Comparison of ENCODE assay signal across 21 cellular contexts in the genomic region with DNA sequence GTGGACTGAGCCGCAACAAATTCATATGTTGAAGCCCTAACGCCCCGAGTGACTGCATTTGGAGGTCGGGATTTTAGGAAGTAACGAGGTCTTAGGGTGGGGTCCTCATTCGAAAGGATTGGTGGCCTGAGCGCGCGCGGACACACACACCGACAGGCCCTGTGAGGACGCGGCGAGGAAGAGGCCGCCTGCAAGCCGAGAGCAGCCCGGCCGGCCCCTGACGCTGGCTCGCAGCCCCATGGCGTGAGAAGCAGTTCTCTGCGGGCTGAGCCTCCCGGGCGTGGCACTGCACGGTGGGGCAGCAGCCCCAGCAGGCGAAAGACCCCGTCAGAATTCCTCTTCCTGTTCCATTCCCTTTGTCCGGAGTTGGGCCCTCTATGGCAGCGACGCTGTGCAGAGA.
"Had no signal": no experiment of that assay in that cellular context is flagged by ENCODE, and none has a peak within 500 bp of the region (broad histone marks: within the 10 kb centered on the region; RNA-seq: fewer than 3 reads in every experiment).

No MANE protein-coding gene starts in this region.

- ATAC-seq: activated CD4-positive, alpha-beta T cell treated with anti-CD3 and anti-CD28 coated beads for 36 hours; gastrocnemius medialis; left lobe of liver; naive thymus-derived CD4-positive, alpha-beta T cell; T-helper 17 cell had no signal

- H3K9me3 Mint-ChIP-seq: activated B cell treated with CpG ODN at 0.5 μM for 24 hours; activated naive CD4-positive, alpha-beta T cell treated with anti-CD3 and anti-CD28 coated beads, Interleukin-2, amount 50 U/mL, for 24 hours; activated T-helper 1 cell treated with anti-CD3 and anti-CD28 coated beads, Interleukin-12 subunit alpha, Interleukin-12 subunit beta, Interleukin-2, Interleukin-4 antibody, amounts not matched to agents 30 ng/mL and 10 ng/mL and 1 ng/mL, durations not matched to agents 14 hours and 24 hours and 36 hours; brain had no signal

- H3K27me3 ChIP-seq: esophagus squamous epithelium, gastrocnemius medialis, thyroid gland had no signal

- H3K4me3 ChIP-seq: esophagus squamous epithelium, gastrocnemius medialis, lung, thyroid gland had no signal

- H3K27ac Mint-ChIP-seq: activated B cell treated with CpG ODN at 0.5 μM for 24 hours; activated CD4-positive, alpha-beta T cell treated with anti-CD3 and anti-CD28 coated beads for 36 hours; activated naive CD4-positive, alpha-beta T cell treated with anti-CD3 and anti-CD28 coated beads, Interleukin-2, amount 50 U/mL, for 24 hours; activated T-helper 1 cell treated with anti-CD3 and anti-CD28 coated beads, Interleukin-12 subunit alpha, Interleukin-12 subunit beta, Interleukin-2, Interleukin-4 antibody, amounts not matched to agents 30 ng/mL and 10 ng/mL and 1 ng/mL, durations not matched to agents 14 hours and 24 hours and 36 hours; brain; naive thymus-derived CD4-positive, alpha-beta T cell; progenitor cell of endocrine pancreas; T-helper 17 cell had no signal

- H3K36me3 ChIP-seq: esophagus squamous epithelium, gastrocnemius medialis, thyroid gland had no signal

- H3K4me1 ChIP-seq: gastrocnemius medialis, thyroid gland had no signal

- H3K36me3 Mint-ChIP-seq: brain had no signal

- H3K9me3 ChIP-seq: gastrocnemius medialis, thyroid gland had no signal

- H3K27ac ChIP-seq: gastrocnemius medialis, thyroid gland had no signal

- DNase-seq: activated B cell treated with CpG ODN at 0.5 μM for 24 hours; activated CD4-positive, alpha-beta T cell treated with anti-CD3 and anti-CD28 coated beads for 36 hours; activated CD4-positive, alpha-beta T cell treated with anti-CD3 and anti-CD28 coated beads, Interleukin-2, amount 50 U/mL, for 48 hours; activated gamma-delta T cell treated with Interleukin-2 at 50 U/mL for 16 hours; anterior cingulate cortex; esophagus squamous epithelium; gastrocnemius medialis; hypothalamus; naive thymus-derived CD4-positive, alpha-beta T cell; stimulated activated CD4-positive, alpha-beta T cell treated with anti-CD3 and anti-CD28 coated beads, Interleukin-4, amount 100 ng/mL, for 24 hours; stimulated activated naive CD4-positive, alpha-beta T cell treated with Interleukin-2 at 50 U/mL for 16 hours; SW 1271; T-helper 17 cell; thyroid gland had no signal

- H3K4me3 Mint-ChIP-seq: activated B cell treated with CpG ODN at 0.5 μM for 24 hours; activated CD4-positive, alpha-beta T cell treated with anti-CD3 and anti-CD28 coated beads for 36 hours; activated naive CD4-positive, alpha-beta T cell treated with anti-CD3 and anti-CD28 coated beads, Interleukin-2, amount 50 U/mL, for 24 hours; activated T-helper 1 cell treated with anti-CD3 and anti-CD28 coated beads, Interleukin-12 subunit alpha, Interleukin-12 subunit beta, Interleukin-2, Interleukin-4 antibody, amounts not matched to agents 30 ng/mL and 10 ng/mL and 1 ng/mL, durations not matched to agents 14 hours and 24 hours and 36 hours; brain; naive thymus-derived CD4-positive, alpha-beta T cell; neural crest cell; T-helper 17 cell had no signal

- H3K4me1 Mint-ChIP-seq: activated B cell treated with CpG ODN at 0.5 μM for 24 hours; activated CD4-positive, alpha-beta T cell treated with anti-CD3 and anti-CD28 coated beads for 36 hours; activated naive CD4-positive, alpha-beta T cell treated with anti-CD3 and anti-CD28 coated beads, Interleukin-2, amount 50 U/mL, for 24 hours; brain; naive thymus-derived CD4-positive, alpha-beta T cell; neural crest cell; T-helper 17 cell had no signal

- H3K27me3 Mint-ChIP-seq: activated B cell treated with CpG ODN at 0.5 μM for 24 hours; activated CD4-positive, alpha-beta T cell treated with anti-CD3 and anti-CD28 coated beads for 36 hours; activated naive CD4-positive, alpha-beta T cell treated with anti-CD3 and anti-CD28 coated beads, Interleukin-2, amount 50 U/mL, for 24 hours; brain; naive thymus-derived CD4-positive, alpha-beta T cell; progenitor cell of endocrine pancreas; T-helper 17 cell had no signal
